In the genomic region with DNA sequence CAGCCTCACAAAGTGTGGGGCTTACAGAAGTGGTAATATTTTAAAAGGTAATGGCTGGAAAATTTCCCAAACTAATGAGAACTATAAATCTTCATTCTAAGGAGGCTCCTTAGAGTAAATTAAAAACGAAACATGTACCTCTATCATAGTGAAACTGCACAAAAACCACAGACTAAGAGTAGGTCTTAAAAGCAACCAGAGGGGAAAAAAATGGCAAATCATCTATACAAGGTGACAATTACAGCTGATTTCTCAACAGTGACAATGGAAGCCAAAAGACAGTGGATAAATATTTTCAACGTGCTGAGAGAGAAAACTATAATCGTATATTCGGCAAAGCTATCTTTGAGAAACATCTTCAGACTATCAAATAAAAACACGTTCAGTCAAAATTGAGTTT, we compare ENCODE assay signal across 12 cellular contexts. TPM values are rescaled to one million over a fixed set of nuclear protein-coding genes. Genes with fewer than 3 reads are reported as not detected.
A peak's percentile ranks its signal among the peaks of the same experiment; 100 is the strongest.
DNase-seq lines count a peak whose midpoint lies in the region; ATAC-seq and TF ChIP-seq lines count a peak whose summit lies in the region.
"Had no signal": no experiment of that assay in that cellular context is flagged by ENCODE, and none has a peak within 500 bp of the region (broad histone marks: within the 10 kb centered on the region; RNA-seq: fewer than 3 reads in every experiment).

No MANE protein-coding gene starts in this region.

- H3K27me3 Mint-ChIP-seq in endothelial cell (ENCODE audit: unreplicated experiment): peaks cover 2% of the 10 kb centered on the region
- H3K27me3 Mint-ChIP-seq: CD4-positive, CD25-positive, alpha-beta regulatory T cell had no signal

- peaks cover 8% of the 10 kb centered on the region for H3K36me3 Mint-ChIP-seq in endothelial cell (ENCODE audit: low read depth, unreplicated experiment)

- ATAC-seq in GM18511 (IDR thresholded peaks at IDR 0.05; ENCODE audit: unreplicated experiment) (peak; percentile 69), HG03175 (IDR thresholded peaks at IDR 0.05; ENCODE audit: unreplicated experiment) (peak; percentile 81)

- no peak for TF ChIP-seq CTCF in GM20000 (IDR thresholded peaks at IDR 0.05; ENCODE audit: extremely low read depth, missing control alignments)
- TF ChIP-seq CTCF in endothelial cell (IDR thresholded peaks at IDR 0.05; ENCODE audit: unreplicated experiment): no peak

- H3K4me1 Mint-ChIP-seq in endothelial cell (ENCODE audit: unreplicated experiment): peaks cover 31% of the 10 kb centered on the region

- DNase-seq in GM20000 (ENCODE audit: low spot score) (peak; percentile 66), endothelial cell (ENCODE audit: low spot score) (no peak), NCI-H2171 treated with DMSO at 0.1 percent for 48 hours (lab: John Stamatoyannopoulos, UW) (no peak), nucleus accumbens (lab: John Stamatoyannopoulos, UW) (no peak)
- no peak for DNase-seq in stimulated activated naive CD4-positive, alpha-beta T cell (lab: John Stamatoyannopoulos, UW)
- DNase-seq: GF-D8, islet precursor cell, SIG-M5 had no signal

- H3K9me3 Mint-ChIP-seq in endothelial cell (ENCODE audit: unreplicated experiment): peaks cover 3% of the 10 kb centered on the region

- H3K27ac Mint-ChIP-seq in endothelial cell (ENCODE audit: unreplicated experiment): no peak overlapping the region
- H3K27ac Mint-ChIP-seq: nephron had no signal

- H3K4me3 Mint-ChIP-seq in endothelial cell (ENCODE audit: unreplicated experiment): peak overlapping the region; percentile 27
- H3K4me3 Mint-ChIP-seq: CD4-positive, CD25-positive, alpha-beta regulatory T cell; nephron had no signal

RNA-seq across cellular contexts. Expression of a gene that starts 20.6 kb away (rescaled TPM):
- total RNA-seq in endothelial cell (ENCODE audit: unreplicated experiment): 17.1 TPM
